ENCODE assay signal across 11 cellular contexts in genomic region chr5:119417891-119418781, GRCh38. TPM values are rescaled to one million over a fixed set of nuclear protein-coding genes. Genes with fewer than 3 reads are reported as not detected.
DNase-seq lines count a peak whose midpoint lies in the region; ATAC-seq and TF ChIP-seq lines count a peak whose summit lies in the region.
"Had no signal": no experiment of that assay in that cellular context is flagged by ENCODE, and none has a peak within 500 bp of the region (broad histone marks: within the 10 kb centered on the region; RNA-seq: fewer than 3 reads in every experiment).

No MANE protein-coding gene starts in this region.

- TF ChIP-seq EP300 in SK-N-SH (IDR thresholded peaks at IDR 0.05; ENCODE audit: borderline replicate concordance in 1 of 2, low read depth in 1 of 2, low read length in 1 of 2) = no peak; a peak in 1 of 4 replicates

- intact Hi-C loops in natural killer cell (cut with micrococcal nuclease) = no loop called here

- H3K27me3 Mint-ChIP-seq in natural killer cell treated with Interleukin-12 subunit alpha and Interleukin-12 subunit beta and Interleukin-15 and Interleukin-18, amount 100 ng/mL, for 72 hours = no peaks in the 10 kb centered on the region
- H3K27me3 Mint-ChIP-seq in natural killer cell (ENCODE audit: low read depth in 2 of 2) = peaks cover 4 to 7% of the 10 kb centered on the region in 2 donors

- H3K9me3 ChIP-seq in SK-N-SH = no peaks in the 10 kb centered on the region

- no peak overlapping the region for H3K27ac ChIP-seq in SK-N-SH (ENCODE audit: low read depth in 2 of 2, low read length in 1 of 2)

- POLR2A ChIA-PET in SK-N-SH (lab: Yijun Ruan, JAX) = no interaction called here

- ATAC-seq in natural killer cell treated with Interleukin-12 subunit alpha and Interleukin-12 subunit beta and Interleukin-15 and Interleukin-18, amount 100 ng/mL, for 72 hours = no peak
- no peak for ATAC-seq in natural killer cell
- ATAC-seq in GM19023 (IDR thresholded peaks at IDR 0.05; ENCODE audit: unreplicated experiment) = no peak

- H3K9me3 Mint-ChIP-seq in natural killer cell treated with Interleukin-12 subunit alpha and Interleukin-12 subunit beta and Interleukin-15 and Interleukin-18, amount 100 ng/mL, for 72 hours = no peaks in the 10 kb centered on the region
- no peaks in the 10 kb centered on the region for H3K9me3 Mint-ChIP-seq in natural killer cell
- H3K9me3 Mint-ChIP-seq: CD8-positive, alpha-beta memory T cell had no signal

- H3K9me2 ChIP-seq in SK-N-SH = no peaks in the 10 kb centered on the region

- H3K4me1 ChIP-seq in SK-N-SH (ENCODE audit: control insufficient read depth in 1 of 2, insufficient read depth in 2 of 2, low read depth in 1 of 2, low read length in 1 of 2) = no peaks in the 10 kb centered on the region; a peak in 1 of 4 replicates

- no peak overlapping the region for H3K9ac ChIP-seq in SK-N-SH

- CTCF ChIA-PET in SK-N-SH (lab: Yijun Ruan, JAX) = interaction anchor here (0.6 to 2.0 kb wide), 3 partner anchors 17 to 430 kb away, joined by 4 to 6 read pairs (median 4); partner anchors contain the start of gene DTWD2

- TF ChIP-seq RAD21 in SK-N-SH (IDR thresholded peaks at IDR 0.05; ENCODE audit: low read length) = no peak

- H4K20me1 ChIP-seq in SK-N-SH (ENCODE audit: insufficient read depth) = no peaks in the 10 kb centered on the region

- no peak overlapping the region for H3K4me2 ChIP-seq in SK-N-SH

- H3K4me3 Mint-ChIP-seq in natural killer cell treated with Interleukin-12 subunit alpha and Interleukin-12 subunit beta and Interleukin-15 and Interleukin-18, amount 100 ng/mL, for 72 hours = peak overlapping the region; percentile 14
- H3K4me3 Mint-ChIP-seq in natural killer cell = no peak overlapping the region
- H3K4me3 Mint-ChIP-seq: CD8-positive, alpha-beta memory T cell had no signal

- H3K27me3 ChIP-seq in SK-N-SH (ENCODE audit: insufficient read depth) = no peaks in the 10 kb centered on the region

- H3K4me3 ChIP-seq in SK-N-SH (ENCODE audit: low read depth in 2 of 2, low read length in 1 of 2) = no peak overlapping the region
- no peak overlapping the region for H3K4me3 ChIP-seq in fibroblast of the aortic adventitia (ENCODE audit: low read depth, low read length)

- TF ChIP-seq CTCF in natural killer cell (IDR thresholded peaks at IDR 0.05) (no peak), SK-N-SH (IDR thresholded peaks at IDR 0.05) (no peak), fibroblast of the aortic adventitia (IDR thresholded peaks at IDR 0.05; ENCODE audit: insufficient read depth, low read length) (no peak), GM10266 (IDR thresholded peaks at IDR 0.05; ENCODE audit: control insufficient read depth, insufficient read depth, low read depth, missing control alignments) (no peak)

- no peaks in the 10 kb centered on the region for H3K36me3 Mint-ChIP-seq in natural killer cell treated with Interleukin-12 subunit alpha and Interleukin-12 subunit beta and Interleukin-15 and Interleukin-18, amount 100 ng/mL, for 72 hours
- no peaks in the 10 kb centered on the region for H3K36me3 Mint-ChIP-seq in natural killer cell
- H3K36me3 Mint-ChIP-seq: CD8-positive, alpha-beta memory T cell had no signal

- 71% methylated on average over 7 of the region's 7 CpGs for WGBS in SK-N-SH (ENCODE audit: low lambda C conversion rate)

- H2AFZ ChIP-seq in SK-N-SH (ENCODE audit: low read depth) = no peak overlapping the region

- H3K36me3 ChIP-seq in SK-N-SH (replicated peaks in 1 of 2; ENCODE audit: control insufficient read depth in 1 of 2, insufficient read depth in 2 of 2, low read length in 1 of 2) = no peaks in the 10 kb centered on the region

- DNase-seq in natural killer cell treated with Interleukin-12 subunit alpha and Interleukin-12 subunit beta and Interleukin-15 and Interleukin-18, amount 100 ng/mL, for 72 hours (ENCODE audit: low spot score) = no peak
- DNase-seq in natural killer cell (no peak), SK-N-SH (no peak), fibroblast of the aortic adventitia (ENCODE audit: low read depth) (peak; percentile 90), GM10266 (ENCODE audit: extremely low spot score) (no peak), hippocampal formation (lab: John Stamatoyannopoulos, UW) (no peak), NCI-H187 treated with DMSO at 0.1 percent for 48 hours (lab: John Stamatoyannopoulos, UW) (no peak)
- DNase-seq: aorta; CD8-positive, alpha-beta memory T cell; MM.1S had no signal

- no peak overlapping the region for H3K27ac Mint-ChIP-seq in natural killer cell treated with Interleukin-12 subunit alpha and Interleukin-12 subunit beta and Interleukin-15 and Interleukin-18, amount 100 ng/mL, for 72 hours
- H3K27ac Mint-ChIP-seq in natural killer cell = no peak overlapping the region

- no peaks in the 10 kb centered on the region for H3K79me2 ChIP-seq in SK-N-SH (ENCODE audit: insufficient read depth)

- peaks cover 14 to 27% of the 10 kb centered on the region in 2 donors for H3K4me1 Mint-ChIP-seq in natural killer cell treated with Interleukin-12 subunit alpha and Interleukin-12 subunit beta and Interleukin-15 and Interleukin-18, amount 100 ng/mL, for 72 hours (ENCODE audit: low read depth in 2 of 2)
- H3K4me1 Mint-ChIP-seq in natural killer cell = peaks cover 6 to 7% of the 10 kb centered on the region in 2 donors

- H3F3A ChIP-seq in SK-N-SH (replicated peaks; ENCODE audit: insufficient read depth) = peaks cover 4% of the 10 kb centered on the region

TF ChIP-seq in SK-N-SH, 30 proteins besides CTCF, POLR2A, EP300 and RAD21:
- no peak for TF ChIP-seq ELF1 (IDR thresholded peaks at IDR 0.05)
- peak; percentile 14; the same call in 1 of the 2 replicates for TF ChIP-seq TCF12 (IDR thresholded peaks at IDR 0.05)

RNA-seq across cellular contexts. Expression of gene HSD17B4, which starts 34.2 kb away (rescaled TPM):
- 100 to 1,000 TPM; 100 to 121 TPM for total RNA-seq in natural killer cell treated with Interleukin-12 subunit alpha and Interleukin-12 subunit beta and Interleukin-15 and Interleukin-18, amount 100 ng/mL, for 72 hours
- total RNA-seq in natural killer cell = 10 to 100 TPM; 38.2 to 76.9 (median 51.9) TPM
- 119 and 166 TPM in 2 replicates for polyA plus RNA-seq in SK-N-SH (2012; rRNA removed)
- 124 and 142 TPM in 2 replicates for polyA plus RNA-seq in SK-N-SH (2012; cell fraction: cytosol; rRNA removed)
- 51.0 and 111 TPM in 2 replicates for polyA plus RNA-seq in SK-N-SH (2012; cell fraction: nucleus; rRNA removed)
- total RNA-seq in fibroblast of the aortic adventitia (ENCODE audit: low replicate concordance) = 122 and 175 TPM in 2 replicates
